In genomic region chr7:105238198-105238765, GRCh38 we compare ENCODE assay signal across 19 cellular contexts.
DNase-seq lines count a peak whose midpoint lies in the region; ATAC-seq, FAIRE-seq and TF ChIP-seq lines count a peak whose summit lies in the region.
"Had no signal": no experiment of that assay in that cellular context is flagged by ENCODE, and none has a peak within 500 bp of the region (broad histone marks: within the 10 kb centered on the region; RNA-seq: fewer than 3 reads in every experiment).

No MANE protein-coding gene starts in this region.

- DNase-seq in LHCN-M2 (ENCODE audit: low read depth) (peak; percentile 31), glutamatergic neuron (no peak), substantia nigra (lab: John Stamatoyannopoulos, UW) (peak in 1 of 49 donors; percentile 9), endodermal cell (no peak), SKM-1 treated with dmso at 0.1 percent for 144 hours (lab: John Stamatoyannopoulos, UW; ENCODE audit: unreplicated experiment) (no peak)
- no peak for DNase-seq in activated CD4-positive, CD25-positive, alpha-beta regulatory T cell treated with anti-CD3 and anti-CD28 coated beads, Interleukin-2, amount 50 U/mL, for 72 hours
- DNase-seq: 8988T, DMS79, H7, IMR-90, NCI-H1417, NCI-H187, NCI-H446, NCI-H526, Peyer's patch had no signal

- H3K9me3 Mint-ChIP-seq in glutamatergic neuron (ENCODE audit: unreplicated experiment): no peaks in the 10 kb centered on the region
- H3K9me3 Mint-ChIP-seq in endodermal cell: no peaks in the 10 kb centered on the region

- WGBS in endodermal cell (ENCODE audit: insufficient coverage in 1 of 2, insufficient read length in 1 of 2), 2 experiments: 74 to 100% methylated on average over 3 to 5 of the region's 5 CpGs

- no peaks in the 10 kb centered on the region for H3K9me3 ChIP-seq in endodermal cell (ENCODE audit: control insufficient read depth, low read length)
- H3K9me3 ChIP-seq: Peyer's patch, SJSA1 had no signal

- H3K4me1 Mint-ChIP-seq in glutamatergic neuron (ENCODE audit: low read depth, unreplicated experiment) (peaks cover 21% of the 10 kb centered on the region), endodermal cell (peaks cover 13% of the 10 kb centered on the region)

- no peak overlapping the region for H3K9ac ChIP-seq in endodermal cell (ENCODE audit: extremely low read depth, low read length, poor library complexity, severe bottlenecking)

- peaks cover 35% of the 10 kb centered on the region for H3K27me3 ChIP-seq in endodermal cell (ENCODE audit: control insufficient read depth, insufficient read depth, low read length, poor library complexity, severe bottlenecking)
- H3K27me3 ChIP-seq: Peyer's patch, SJSA1 had no signal

- FAIRE-seq in A204.1 (lab: Jason Lieb, UNC): peak; percentile 39
- FAIRE-seq: HTR-8/SVneo had no signal

- no peak overlapping the region for H3K27ac Mint-ChIP-seq in glutamatergic neuron (ENCODE audit: unreplicated experiment)
- H3K27ac Mint-ChIP-seq in endodermal cell: no peak overlapping the region

- H3K27ac ChIP-seq in substantia nigra (ENCODE audit: low read depth, low read length, poor library complexity, severe bottlenecking) (peak overlapping the region; percentile 39), endodermal cell (ENCODE audit: low read depth, low read length) (no peak overlapping the region)
- H3K27ac ChIP-seq: Peyer's patch, SJSA1 had no signal

- no peak for TF ChIP-seq CTCF in glutamatergic neuron (IDR thresholded peaks at IDR 0.05; ENCODE audit: partially characterized antibody, unreplicated experiment)
- TF ChIP-seq CTCF in endodermal cell (conservative IDR thresholded peaks at IDR 0.05): no peak

- H3K27me3 Mint-ChIP-seq in glutamatergic neuron (ENCODE audit: unreplicated experiment) (no peaks in the 10 kb centered on the region), endodermal cell (ENCODE audit: insufficient read depth) (peaks cover 25% of the 10 kb centered on the region)

- ATAC-seq in HG02678 (IDR thresholded peaks at IDR 0.05; ENCODE audit: unreplicated experiment): no peak

- H3K4me1 ChIP-seq in endodermal cell (ENCODE audit: control insufficient read depth, insufficient read depth, low read length): peaks cover 3% of the 10 kb centered on the region
- H3K4me1 ChIP-seq: Peyer's patch, SJSA1 had no signal

- H3K4me3 Mint-ChIP-seq in glutamatergic neuron (ENCODE audit: unreplicated experiment): peak overlapping the region; percentile 51
- no peak overlapping the region for H3K4me3 Mint-ChIP-seq in endodermal cell

- H3K36me3 ChIP-seq in endodermal cell (ENCODE audit: control insufficient read depth, insufficient read depth, low read length): no peaks in the 10 kb centered on the region
- H3K36me3 ChIP-seq: Peyer's patch, SJSA1 had no signal

- no peak overlapping the region for H3K4me3 ChIP-seq in endodermal cell (ENCODE audit: low read length)
- H3K4me3 ChIP-seq: Peyer's patch, SJSA1 had no signal

- H3K36me3 Mint-ChIP-seq in glutamatergic neuron (ENCODE audit: unreplicated experiment) (no peaks in the 10 kb centered on the region), endodermal cell (ENCODE audit: low read depth) (peaks cover 4% of the 10 kb centered on the region)
